14 cellular contexts compared by ENCODE assay signal in the genomic region with DNA sequence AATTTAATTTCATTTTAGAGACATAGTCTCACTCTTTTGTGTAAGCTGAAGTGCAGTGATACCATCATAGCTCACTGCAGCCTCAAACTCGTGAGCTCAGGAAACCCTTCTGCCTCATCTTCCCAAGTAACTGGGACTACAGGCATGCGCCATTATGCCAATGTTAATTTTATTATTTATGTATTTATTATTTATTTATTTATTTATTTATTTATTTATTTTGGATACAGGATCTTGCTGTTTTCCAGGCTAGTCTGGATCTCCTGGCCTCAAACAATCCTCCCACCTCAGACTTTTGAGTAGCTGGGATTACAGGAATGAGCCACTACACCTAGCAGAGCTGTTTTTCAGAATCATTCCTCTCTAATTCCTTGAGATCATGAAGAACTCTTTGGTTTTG.
A peak's percentile ranks its signal among the peaks of the same experiment; 100 is the strongest.
DNase-seq lines count a peak whose midpoint lies in the region; ATAC-seq and TF ChIP-seq lines count a peak whose summit lies in the region.
"Had no signal": no experiment of that assay in that cellular context is flagged by ENCODE, and none has a peak within 500 bp of the region (broad histone marks: within the 10 kb centered on the region; RNA-seq: fewer than 3 reads in every experiment).

No MANE protein-coding gene starts in this region.

- no peaks in the 10 kb centered on the region for H3K36me3 Mint-ChIP-seq in WTC11
- H3K36me3 Mint-ChIP-seq in activated T-cell treated with anti-CD3 and anti-CD28 coated beads, Interleukin-2, amount 50 U/mL, for 4 hours (ENCODE audit: insufficient read depth), result no peaks in the 10 kb centered on the region
- H3K36me3 Mint-ChIP-seq: CD8-positive, alpha-beta T cell had no signal

- no peak for ATAC-seq in WTC11
- no peak for ATAC-seq in activated T-cell treated with anti-CD3 and anti-CD28 coated beads, Interleukin-2, amount 50 U/mL, for 4 hours
- ATAC-seq: A549; CD8-positive, alpha-beta T cell had no signal

- CTCF ChIA-PET in WTC11 (lab: Charles Lee), result no interaction called here

- peak; percentile 63 for DNase-seq in NCI-H82 treated with DMSO at 0.1 percent for 48 hours (lab: John Stamatoyannopoulos, UW; ENCODE audit: unreplicated experiment)
- no peak for DNase-seq in NCI-H82 (lab: John Stamatoyannopoulos, UW)
- DNase-seq in WTC11 (ENCODE audit: low spot score), result no peak
- no peak for DNase-seq in activated T-cell treated with anti-CD3 and anti-CD28 coated beads, Interleukin-2, amount 50 U/mL, for 4 hours
- no peak for DNase-seq in NCI-H2227 (lab: John Stamatoyannopoulos, UW; ENCODE audit: unreplicated experiment)
- DNase-seq: AML-193; Caco-2; Calu3; CD4-positive, alpha-beta T cell; CD8-positive, alpha-beta T cell; DMS79 treated with DMSO at 0.1 percent for 48 hours; GF-D8 had no signal

- no peak for TF ChIP-seq CTCF in WTC11 (IDR thresholded peaks at IDR 0.05)

- POLR2A ChIA-PET in WTC11 (lab: Charles Lee), result no interaction called here

- no peaks in the 10 kb centered on the region for H3K4me1 Mint-ChIP-seq in WTC11
- H3K4me1 Mint-ChIP-seq in activated T-cell treated with anti-CD3 and anti-CD28 coated beads, Interleukin-2, amount 50 U/mL, for 4 hours (ENCODE audit: low read depth), result no peaks in the 10 kb centered on the region
- H3K4me1 Mint-ChIP-seq: B cell had no signal

- no peak overlapping the region for H3K27ac Mint-ChIP-seq in WTC11
- H3K27ac Mint-ChIP-seq: B cell; CD4-positive, alpha-beta T cell; CD8-positive, alpha-beta T cell had no signal

- no peaks in the 10 kb centered on the region for H3K27me3 Mint-ChIP-seq in WTC11 (ENCODE audit: low read depth)
- H3K27me3 Mint-ChIP-seq in activated T-cell treated with anti-CD3 and anti-CD28 coated beads, Interleukin-2, amount 50 U/mL, for 4 hours (ENCODE audit: low read depth), result no peaks in the 10 kb centered on the region
- H3K27me3 Mint-ChIP-seq: B cell; CD4-positive, alpha-beta T cell had no signal

- no peaks in the 10 kb centered on the region for H3K9me3 Mint-ChIP-seq in WTC11
- peaks cover 13% of the 10 kb centered on the region for H3K9me3 Mint-ChIP-seq in activated T-cell treated with anti-CD3 and anti-CD28 coated beads, Interleukin-2, amount 50 U/mL, for 4 hours

- H3K4me3 Mint-ChIP-seq in WTC11, result no peak overlapping the region
- H3K4me3 Mint-ChIP-seq in activated T-cell treated with anti-CD3 and anti-CD28 coated beads, Interleukin-2, amount 50 U/mL, for 4 hours, result no peak overlapping the region
- H3K4me3 Mint-ChIP-seq: B cell; CD4-positive, alpha-beta T cell; CD8-positive, alpha-beta T cell had no signal

TF ChIP-seq in WTC11, 78 proteins besides CTCF, POLR2A, EP300 and RAD21:
- TF ChIP-seq HMGA2 (CRISPR knock-in tag; IDR thresholded peaks at IDR 0.05), result peak; percentile 44; the same call in 1 of the 2 replicates
- TF ChIP-seq ZBTB21 (CRISPR knock-in tag; IDR thresholded peaks at IDR 0.05; ENCODE audit: borderline replicate concordance), result no peak
- TF ChIP-seq, protein P1, sequence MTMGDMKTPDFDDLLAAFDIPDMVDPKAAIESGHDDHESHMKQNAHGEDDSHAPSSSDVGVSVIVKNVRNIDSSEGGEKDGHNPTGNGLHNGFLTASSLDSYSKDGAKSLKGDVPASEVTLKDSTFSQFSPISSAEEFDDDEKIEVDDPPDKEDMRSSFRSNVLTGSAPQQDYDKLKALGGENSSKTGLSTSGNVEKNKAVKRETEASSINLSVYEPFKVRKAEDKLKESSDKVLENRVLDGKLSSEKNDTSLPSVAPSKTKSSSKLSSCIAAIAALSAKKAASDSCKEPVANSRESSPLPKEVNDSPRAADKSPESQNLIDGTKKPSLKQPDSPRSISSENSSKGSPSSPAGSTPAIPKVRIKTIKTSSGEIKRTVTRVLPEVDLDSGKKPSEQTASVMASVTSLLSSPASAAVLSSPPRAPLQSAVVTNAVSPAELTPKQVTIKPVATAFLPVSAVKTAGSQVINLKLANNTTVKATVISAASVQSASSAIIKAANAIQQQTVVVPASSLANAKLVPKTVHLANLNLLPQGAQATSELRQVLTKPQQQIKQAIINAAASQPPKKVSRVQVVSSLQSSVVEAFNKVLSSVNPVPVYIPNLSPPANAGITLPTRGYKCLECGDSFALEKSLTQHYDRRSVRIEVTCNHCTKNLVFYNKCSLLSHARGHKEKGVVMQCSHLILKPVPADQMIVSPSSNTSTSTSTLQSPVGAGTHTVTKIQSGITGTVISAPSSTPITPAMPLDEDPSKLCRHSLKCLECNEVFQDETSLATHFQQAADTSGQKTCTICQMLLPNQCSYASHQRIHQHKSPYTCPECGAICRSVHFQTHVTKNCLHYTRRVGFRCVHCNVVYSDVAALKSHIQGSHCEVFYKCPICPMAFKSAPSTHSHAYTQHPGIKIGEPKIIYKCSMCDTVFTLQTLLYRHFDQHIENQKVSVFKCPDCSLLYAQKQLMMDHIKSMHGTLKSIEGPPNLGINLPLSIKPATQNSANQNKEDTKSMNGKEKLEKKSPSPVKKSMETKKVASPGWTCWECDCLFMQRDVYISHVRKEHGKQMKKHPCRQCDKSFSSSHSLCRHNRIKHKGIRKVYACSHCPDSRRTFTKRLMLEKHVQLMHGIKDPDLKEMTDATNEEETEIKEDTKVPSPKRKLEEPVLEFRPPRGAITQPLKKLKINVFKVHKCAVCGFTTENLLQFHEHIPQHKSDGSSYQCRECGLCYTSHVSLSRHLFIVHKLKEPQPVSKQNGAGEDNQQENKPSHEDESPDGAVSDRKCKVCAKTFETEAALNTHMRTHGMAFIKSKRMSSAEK (CRISPR knock-in tag; IDR thresholded peaks at IDR 0.05; ENCODE audit: borderline replicate concordance), result no peak
